In the genomic region with DNA sequence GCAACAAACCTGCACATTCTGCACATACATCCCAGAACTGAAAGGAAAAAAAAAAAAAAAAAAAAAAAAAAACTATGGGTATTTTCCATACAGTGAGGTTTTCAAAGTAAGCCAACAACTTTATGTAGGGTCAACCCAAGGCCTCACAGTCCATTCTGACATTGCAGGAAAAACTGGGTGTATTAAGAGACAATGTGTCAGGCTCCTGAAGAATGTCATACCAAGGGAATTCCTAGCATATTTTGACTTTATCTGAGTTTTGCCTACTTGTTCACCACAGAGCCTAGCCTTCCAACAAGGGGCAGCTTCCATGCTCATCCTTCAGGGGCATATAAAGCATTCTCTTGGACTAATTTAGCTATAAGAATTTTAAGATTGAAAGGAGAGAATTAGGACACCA, we compare ENCODE assay signal across 26 cellular contexts.
A peak's percentile ranks its signal among the peaks of the same experiment; 100 is the strongest.
DNase-seq lines count a peak whose midpoint lies in the region; ATAC-seq and TF ChIP-seq lines count a peak whose summit lies in the region.
"Had no signal": no experiment of that assay in that cellular context is flagged by ENCODE, and none has a peak within 500 bp of the region (broad histone marks: within the 10 kb centered on the region; RNA-seq: fewer than 3 reads in every experiment).

No MANE protein-coding gene starts in this region.

- DNase-seq in ACHN (peak; percentile 55), M059J (ENCODE audit: low read depth) (peak; percentile 5), hepatocyte (ENCODE audit: low spot score) (peak; percentile 6), neural progenitor cell (ENCODE audit: low spot score) (peak; percentile 29), nucleus accumbens (lab: John Stamatoyannopoulos, UW) (no peak)
- DNase-seq in natural killer cell treated with Interleukin-12 subunit alpha and Interleukin-12 subunit beta and Interleukin-15 and Interleukin-18, amount 100 ng/mL, for 72 hours (ENCODE audit: low spot score), result no peak
- no peak for DNase-seq in activated naive CD8-positive, alpha-beta T cell treated with anti-CD3 and anti-CD28 coated beads for 36 hours
- DNase-seq: activated CD4-positive, alpha-beta T cell treated with anti-CD3 and anti-CD28 coated beads for 48 hours; activated naive CD4-positive, alpha-beta T cell treated with Interleukin-2 at 50 U/mL for 16 hours; activated T-cell treated with anti-CD3 and anti-CD28 coated beads, Interleukin-2, amount 50 U/mL, for 24 hours; amniotic stem cell; caudate nucleus; CD8-positive, alpha-beta memory T cell; natural killer cell; NCI-H1092; NCI-H1930; NCI-H2227 treated with DMSO at 0.1 percent for 48 hours; NCI-H748 treated with DMSO at 0.1 percent for 48 hours; stomach; T-helper 17 cell; tibial artery had no signal

- no peaks in the 10 kb centered on the region for H3K27me3 Mint-ChIP-seq in neural progenitor cell (ENCODE audit: insufficient read depth, low read depth)
- H3K27me3 Mint-ChIP-seq in natural killer cell treated with Interleukin-12 subunit alpha and Interleukin-12 subunit beta and Interleukin-15 and Interleukin-18, amount 100 ng/mL, for 72 hours, result no peaks in the 10 kb centered on the region
- H3K27me3 Mint-ChIP-seq in activated naive CD8-positive, alpha-beta T cell treated with anti-CD3 and anti-CD28 coated beads for 36 hours, result no peaks in the 10 kb centered on the region
- H3K27me3 Mint-ChIP-seq: activated T-cell treated with anti-CD3 and anti-CD28 coated beads, Interleukin-2, amount 50 U/mL, for 24 hours; B cell; CD8-positive, alpha-beta memory T cell; dendritic cell treated with granulocyte-macrophage colony-stimulating factor and Interleukin-4, amounts not matched to agents 40 ng/mL and 50 ng/mL, for 4 days; progenitor cell of endocrine pancreas; T-helper 17 cell had no signal

- TF ChIP-seq CTCF in hepatocyte (IDR thresholded peaks at IDR 0.05; ENCODE audit: poor library complexity), result no peak
- no peak for TF ChIP-seq CTCF in neural progenitor cell (IDR thresholded peaks at IDR 0.05)

- no peaks in the 10 kb centered on the region for H3K9me2 ChIP-seq in hepatocyte (replicated peaks; ENCODE audit: insufficient read depth)

- H3F3A ChIP-seq in neural progenitor cell (ENCODE audit: low read depth), result peaks cover 6% of the 10 kb centered on the region

- H3K27me3 ChIP-seq in hepatocyte (no peaks in the 10 kb centered on the region), neural progenitor cell (no peaks in the 10 kb centered on the region)
- H3K27me3 ChIP-seq: stomach, tibial artery had no signal

- no peak overlapping the region for H3K27ac Mint-ChIP-seq in neural progenitor cell
- H3K27ac Mint-ChIP-seq in natural killer cell treated with Interleukin-12 subunit alpha and Interleukin-12 subunit beta and Interleukin-15 and Interleukin-18, amount 100 ng/mL, for 72 hours, result no peak overlapping the region
- no peak overlapping the region for H3K27ac Mint-ChIP-seq in activated naive CD8-positive, alpha-beta T cell treated with anti-CD3 and anti-CD28 coated beads for 36 hours
- H3K27ac Mint-ChIP-seq: activated T-cell treated with anti-CD3 and anti-CD28 coated beads, Interleukin-2, amount 50 U/mL, for 24 hours; B cell; CD8-positive, alpha-beta memory T cell; dendritic cell treated with granulocyte-macrophage colony-stimulating factor and Interleukin-4, amounts not matched to agents 40 ng/mL and 50 ng/mL, for 4 days; natural killer cell; progenitor cell of endocrine pancreas; T-helper 17 cell had no signal

- no peak overlapping the region for H3K4me3 ChIP-seq in hepatocyte
- no peak overlapping the region for H3K4me3 ChIP-seq in neural progenitor cell
- H3K4me3 ChIP-seq: A549, stomach, tibial artery had no signal

- in situ Hi-C loops in ACHN (cut with HindIII; ENCODE audit: low pct_ligation_motif_present, low pct_unique_long_range_greater_than_20kb, low sequenced_read_pairs), result no loop called here

- H3K27ac ChIP-seq in hepatocyte (no peak overlapping the region), neural progenitor cell (no peak overlapping the region)
- H3K27ac ChIP-seq: A549, stomach, tibial artery had no signal

- H3K36me3 ChIP-seq in hepatocyte (replicated peaks; ENCODE audit: insufficient read depth, low read depth) (no peaks in the 10 kb centered on the region), neural progenitor cell (no peaks in the 10 kb centered on the region)
- H3K36me3 ChIP-seq: stomach had no signal

- H3K9ac ChIP-seq in neural progenitor cell, result no peak overlapping the region

- peaks cover 4% of the 10 kb centered on the region for H3K4me1 Mint-ChIP-seq in neural progenitor cell
- H3K4me1 Mint-ChIP-seq in natural killer cell treated with Interleukin-12 subunit alpha and Interleukin-12 subunit beta and Interleukin-15 and Interleukin-18, amount 100 ng/mL, for 72 hours (ENCODE audit: low read depth in 2 of 2), result no peaks in the 10 kb centered on the region
- no peaks in the 10 kb centered on the region for H3K4me1 Mint-ChIP-seq in activated naive CD8-positive, alpha-beta T cell treated with anti-CD3 and anti-CD28 coated beads for 36 hours
- H3K4me1 Mint-ChIP-seq: B cell; CD8-positive, alpha-beta memory T cell; T-helper 17 cell had no signal

- H3K79me2 ChIP-seq in hepatocyte (no peaks in the 10 kb centered on the region), neural progenitor cell (ENCODE audit: low read depth) (no peaks in the 10 kb centered on the region)

- no peaks in the 10 kb centered on the region for H4K20me1 ChIP-seq in hepatocyte (ENCODE audit: insufficient read depth, poor library complexity, severe bottlenecking)
- H4K20me1 ChIP-seq in neural progenitor cell (ENCODE audit: low read depth), result no peaks in the 10 kb centered on the region

- no peaks in the 10 kb centered on the region for H3K9me3 Mint-ChIP-seq in neural progenitor cell
- H3K9me3 Mint-ChIP-seq in natural killer cell treated with Interleukin-12 subunit alpha and Interleukin-12 subunit beta and Interleukin-15 and Interleukin-18, amount 100 ng/mL, for 72 hours, result peaks cover 4% of the 10 kb centered on the region
- no peaks in the 10 kb centered on the region for H3K9me3 Mint-ChIP-seq in activated naive CD8-positive, alpha-beta T cell treated with anti-CD3 and anti-CD28 coated beads for 36 hours
- H3K9me3 Mint-ChIP-seq: dendritic cell treated with granulocyte-macrophage colony-stimulating factor and Interleukin-4, amounts not matched to agents 40 ng/mL and 50 ng/mL, for 4 days had no signal

- no peaks in the 10 kb centered on the region for H3K9me3 ChIP-seq in hepatocyte (ENCODE audit: low read depth)
- no peaks in the 10 kb centered on the region for H3K9me3 ChIP-seq in neural progenitor cell (ENCODE audit: low read depth)
- H3K9me3 ChIP-seq: A549, stomach, tibial artery had no signal

- H2AFZ ChIP-seq in hepatocyte (no peak overlapping the region), neural progenitor cell (replicated peaks) (no peak overlapping the region)

- no peak overlapping the region for H3K4me3 Mint-ChIP-seq in neural progenitor cell
- H3K4me3 Mint-ChIP-seq in natural killer cell treated with Interleukin-12 subunit alpha and Interleukin-12 subunit beta and Interleukin-15 and Interleukin-18, amount 100 ng/mL, for 72 hours, result no peak overlapping the region
- no peak overlapping the region for H3K4me3 Mint-ChIP-seq in activated naive CD8-positive, alpha-beta T cell treated with anti-CD3 and anti-CD28 coated beads for 36 hours
- H3K4me3 Mint-ChIP-seq: activated T-cell treated with anti-CD3 and anti-CD28 coated beads, Interleukin-2, amount 50 U/mL, for 24 hours; B cell; CD8-positive, alpha-beta memory T cell; dendritic cell treated with granulocyte-macrophage colony-stimulating factor and Interleukin-4, amounts not matched to agents 40 ng/mL and 50 ng/mL, for 4 days; natural killer cell; T-helper 17 cell had no signal

- H3K4me1 ChIP-seq in hepatocyte (ENCODE audit: insufficient read depth) (no peaks in the 10 kb centered on the region), neural progenitor cell (peaks cover 20% of the 10 kb centered on the region)
- H3K4me1 ChIP-seq: A549, stomach, tibial artery had no signal

- peaks cover 6% of the 10 kb centered on the region for H3K36me3 Mint-ChIP-seq in neural progenitor cell
- no peaks in the 10 kb centered on the region for H3K36me3 Mint-ChIP-seq in natural killer cell treated with Interleukin-12 subunit alpha and Interleukin-12 subunit beta and Interleukin-15 and Interleukin-18, amount 100 ng/mL, for 72 hours
- H3K36me3 Mint-ChIP-seq in activated naive CD8-positive, alpha-beta T cell treated with anti-CD3 and anti-CD28 coated beads for 36 hours, result no peaks in the 10 kb centered on the region
- H3K36me3 Mint-ChIP-seq: CD8-positive, alpha-beta memory T cell; natural killer cell had no signal

- H3K4me2 ChIP-seq in hepatocyte, result no peak overlapping the region
- H3K4me2 ChIP-seq in neural progenitor cell, result no peak overlapping the region
- H3K4me2 ChIP-seq: A549 had no signal

- no peak for ATAC-seq in HG02678 (IDR thresholded peaks at IDR 0.05; ENCODE audit: unreplicated experiment)
- ATAC-seq in natural killer cell treated with Interleukin-12 subunit alpha and Interleukin-12 subunit beta and Interleukin-15 and Interleukin-18, amount 100 ng/mL, for 72 hours, result no peak
- ATAC-seq: A549, natural killer cell, T-helper 17 cell had no signal

Comparison
In these comparisons a context has a peak if more than half of its experiments do, and no peak if none do; other contexts are left out.
1. DNase-seq: peak in ACHN (single experiment), M059J (single experiment), hepatocyte (single experiment) and neural progenitor cell (single experiment); none in natural killer cell treated with Interleukin-12 subunit alpha and Interleukin-12 subunit beta and Interleukin-15 and Interleukin-18, amount 100 ng/mL, for 72 hours (single experiment), nucleus accumbens (0 of 56) and activated naive CD8-positive, alpha-beta T cell treated with anti-CD3 and anti-CD28 coated beads for 36 hours (single experiment).